In genomic region chr18:48837676-48838075, GRCh38 we compare ENCODE assay signal across 21 cellular contexts.
A peak's percentile ranks its signal among the peaks of the same experiment; 100 is the strongest.
DNase-seq lines count a peak whose midpoint lies in the region; ATAC-seq, FAIRE-seq and TF ChIP-seq lines count a peak whose summit lies in the region.
"Had no signal": no experiment of that assay in that cellular context is flagged by ENCODE, and none has a peak within 500 bp of the region (broad histone marks: within the 10 kb centered on the region; RNA-seq: fewer than 3 reads in every experiment).

No MANE protein-coding gene starts in this region.

- peak in 1 of 5 donors; percentile 17 for DNase-seq in CD8-positive, alpha-beta memory T cell
- DNase-seq in astrocyte (ENCODE audit: low read depth) (no peak), neuronal stem cell (ENCODE audit: low spot score) (no peak), Peyer's patch (no peak), GM19240 (ENCODE audit: insufficient read length, low spot score) (no peak)
- DNase-seq: activated gamma-delta T cell; AML-193; anterior cingulate cortex; GF-D8; islet precursor cell; KG1; NCI-H2029; NCI-H446; SHP77 treated with DMSO at 0.1 percent for 48 hours; stimulated activated naive CD8-positive, alpha-beta T cell treated with anti-CD3 and anti-CD28 coated beads, Interleukin-15, amount 100 ng/mL, for 72 hours; T1000 had no signal

- ATAC-seq in GM18517 (IDR thresholded peaks at IDR 0.05; ENCODE audit: unreplicated experiment), result no peak
- ATAC-seq: activated CD4-positive, CD25-positive, alpha-beta regulatory T cell treated with anti-CD3 and anti-CD28 coated beads, Interleukin-2, amount 50 U/mL, for 24 hours; GM12878; stimulated activated naive CD8-positive, alpha-beta T cell treated with anti-CD3 and anti-CD28 coated beads, Interleukin-15, amount 100 ng/mL, for 72 hours had no signal

- H3K9me3 Mint-ChIP-seq in CD8-positive, alpha-beta memory T cell, result no peaks in the 10 kb centered on the region
- peaks cover 2% of the 10 kb centered on the region for H3K9me3 Mint-ChIP-seq in astrocyte (ENCODE audit: unreplicated experiment)
- H3K9me3 Mint-ChIP-seq: stimulated activated naive CD8-positive, alpha-beta T cell treated with anti-CD3 and anti-CD28 coated beads, Interleukin-15, amount 100 ng/mL, for 72 hours had no signal

- no peak overlapping the region for H2AK5ac ChIP-seq in neuronal stem cell (ENCODE audit: low read depth, low read length)

- no peak overlapping the region for H3K4ac ChIP-seq in neuronal stem cell (ENCODE audit: low read length)

- CTCF ChIA-PET in CD8-positive, alpha-beta memory T cell (lab: Charles Lee), result no interaction called here

- no peak for TF ChIP-seq POLR2A in Peyer's patch (IDR thresholded peaks at IDR 0.05)

- H4K20me1 ChIP-seq in BLaER1, result no peaks in the 10 kb centered on the region
- no peaks in the 10 kb centered on the region for H4K20me1 ChIP-seq in astrocyte (ENCODE audit: insufficient read depth, low read length)

- H3K27ac Mint-ChIP-seq in CD8-positive, alpha-beta memory T cell, result peak overlapping the region in 7 of 8 donors; percentile 60 to 98 (median 93)
- peak overlapping the region; percentile 47 for H3K27ac Mint-ChIP-seq in astrocyte (ENCODE audit: unreplicated experiment)

- peak overlapping the region in 3 of 7 donors; percentile 33 to 65 (median 59) for H3K4me3 Mint-ChIP-seq in CD8-positive, alpha-beta memory T cell
- no peak overlapping the region for H3K4me3 Mint-ChIP-seq in astrocyte (ENCODE audit: unreplicated experiment)
- H3K4me3 Mint-ChIP-seq: stimulated activated naive CD8-positive, alpha-beta T cell treated with anti-CD3 and anti-CD28 coated beads, Interleukin-15, amount 100 ng/mL, for 72 hours had no signal

- H3K4me2 ChIP-seq in BLaER1, result peak overlapping the region; percentile 94
- H3K4me2 ChIP-seq in astrocyte (ENCODE audit: low read length), result no peak overlapping the region
- H3K4me2 ChIP-seq in neuronal stem cell (ENCODE audit: insufficient read depth, low read length, poor library complexity, severe bottlenecking), result no peak overlapping the region

- H3K27me3 ChIP-seq in BLaER1 (no peaks in the 10 kb centered on the region), astrocyte (ENCODE audit: insufficient read depth, low read length) (no peaks in the 10 kb centered on the region), neuronal stem cell (ENCODE audit: control insufficient read depth in 3 of 3, insufficient read depth in 3 of 3, low read depth in 1 of 3, low read length in 3 of 3) (no peaks in the 10 kb centered on the region), Peyer's patch (no peaks in the 10 kb centered on the region)
- H3K27me3 ChIP-seq in CD8-positive, alpha-beta memory T cell (ENCODE audit: insufficient read depth, low read length, poor library complexity, severe bottlenecking), result no peaks in the 10 kb centered on the region

- H2BK120ac ChIP-seq in neuronal stem cell (ENCODE audit: low read depth, low read length), result no peak overlapping the region

- H3K4me1 ChIP-seq in BLaER1, result peaks cover 100% of the 10 kb centered on the region
- H3K4me1 ChIP-seq in CD8-positive, alpha-beta memory T cell (ENCODE audit: insufficient read depth, low read length), result peaks cover 96% of the 10 kb centered on the region
- H3K4me1 ChIP-seq in astrocyte (ENCODE audit: insufficient read depth, low read length), result peaks cover 62% of the 10 kb centered on the region
- H3K4me1 ChIP-seq in neuronal stem cell (ENCODE audit: control insufficient read depth in 2 of 2, insufficient read depth in 1 of 2, low read depth in 1 of 2, low read length in 2 of 2), result peaks cover 16 to 25% of the 10 kb centered on the region in 2 donors
- peaks cover 6 to 25% (median 18%) of the 10 kb centered on the region in 4 donors for H3K4me1 ChIP-seq in Peyer's patch

- H3K4me3 ChIP-seq in BLaER1, result 0 out of 2 replicates have a peak overlapping the region, but pooled peaks have one; percentile 23
- H3K4me3 ChIP-seq in CD8-positive, alpha-beta memory T cell (ENCODE audit: low read length), result no peak overlapping the region
- H3K4me3 ChIP-seq in astrocyte (ENCODE audit: insufficient read depth, low read depth, low read length), result no peak overlapping the region
- no peak overlapping the region for H3K4me3 ChIP-seq in neuronal stem cell (ENCODE audit: low read length in 2 of 2)
- no peak overlapping the region for H3K4me3 ChIP-seq in Peyer's patch
- H3K4me3 ChIP-seq: GM12878 had no signal

- no peaks in the 10 kb centered on the region for H3K79me1 ChIP-seq in neuronal stem cell (ENCODE audit: low read depth, low read length)

- H3K36me3 ChIP-seq in BLaER1 (no peaks in the 10 kb centered on the region), astrocyte (ENCODE audit: insufficient read depth, low read length) (no peaks in the 10 kb centered on the region), neuronal stem cell (replicated peaks in 1 of 2; ENCODE audit: control insufficient read depth in 2 of 2, insufficient read depth in 2 of 2, low read length in 2 of 2) (no peaks in the 10 kb centered on the region), Peyer's patch (no peaks in the 10 kb centered on the region)
- H3K36me3 ChIP-seq in CD8-positive, alpha-beta memory T cell (ENCODE audit: insufficient read depth, low read length), result no peaks in the 10 kb centered on the region

- TF ChIP-seq CTCF in astrocyte (IDR thresholded peaks at IDR 0.05; ENCODE audit: insufficient read depth, low read depth, low read length) (no peak), Peyer's patch (IDR thresholded peaks at IDR 0.05) (no peak)

- H2BK5ac ChIP-seq in neuronal stem cell (ENCODE audit: low read length), result no peak overlapping the region

- no peak overlapping the region for H3K14ac ChIP-seq in neuronal stem cell (ENCODE audit: low read length)

- H3K18ac ChIP-seq in neuronal stem cell (ENCODE audit: low read length), result peak overlapping the region; percentile 58

- H3K27ac ChIP-seq in BLaER1 (peak overlapping the region; percentile 54; the same call in 1 of the 2 replicates), astrocyte (ENCODE audit: low read depth, low read length) (no peak overlapping the region), neuronal stem cell (replicated peaks; ENCODE audit: low read length) (no peak overlapping the region), Peyer's patch (peak overlapping the region in 1 of 4 donors; percentile 28)
- no peak overlapping the region for H3K27ac ChIP-seq in CD8-positive, alpha-beta memory T cell (ENCODE audit: low read depth, low read length)

- H2AFZ ChIP-seq in astrocyte (ENCODE audit: low read depth, low read length), result no peak overlapping the region
- no peak overlapping the region for H2AFZ ChIP-seq in neuronal stem cell (ENCODE audit: low read length)

- peak overlapping the region; percentile 49 for H3K9ac ChIP-seq in BLaER1
- H3K9ac ChIP-seq in astrocyte (ENCODE audit: low read length), result no peak overlapping the region
- H3K9ac ChIP-seq in neuronal stem cell (ENCODE audit: low read depth, low read length, poor library complexity), result no peak overlapping the region

- H3K36me3 Mint-ChIP-seq in CD8-positive, alpha-beta memory T cell, result no peaks in the 10 kb centered on the region
- peaks cover 13% of the 10 kb centered on the region for H3K36me3 Mint-ChIP-seq in astrocyte (ENCODE audit: low read depth, unreplicated experiment)

- no peak overlapping the region for H4K91ac ChIP-seq in neuronal stem cell (ENCODE audit: low read depth, low read length, poor library complexity)

- FAIRE-seq in astrocyte (lab: Jason Lieb, UNC), result no peak
- FAIRE-seq: GM12878, urothelium cell line had no signal

- H3K23ac ChIP-seq in neuronal stem cell (ENCODE audit: low read depth, low read length, poor library complexity), result no peak overlapping the region

- no peaks in the 10 kb centered on the region for H3K79me2 ChIP-seq in astrocyte (ENCODE audit: insufficient read depth, low read length)

- POLR2A ChIA-PET in CD8-positive, alpha-beta memory T cell (lab: Charles Lee), result no interaction called here

- no peak overlapping the region for H2BK12ac ChIP-seq in neuronal stem cell (ENCODE audit: low read length)

- no CpG with 5 or more reads among the region's 3 CpGs for WGBS in neuronal stem cell (ENCODE audit: extremely low coverage in 2 of 2, insufficient read length in 2 of 2, insufficient replicate concordance in 1 of 2), 2 donors

- H3K9me3 ChIP-seq in BLaER1 (no peaks in the 10 kb centered on the region), astrocyte (ENCODE audit: insufficient read depth, low read depth, low read length) (no peaks in the 10 kb centered on the region), neuronal stem cell (replicated peaks in 1 of 2; ENCODE audit: control insufficient read depth in 2 of 2, insufficient read depth in 1 of 2, low read depth in 1 of 2, low read length in 2 of 2) (no peaks in the 10 kb centered on the region), Peyer's patch (no peaks in the 10 kb centered on the region)
- H3K9me3 ChIP-seq in CD8-positive, alpha-beta memory T cell (ENCODE audit: low read length), result no peaks in the 10 kb centered on the region

- no peak overlapping the region for H2BK15ac ChIP-seq in neuronal stem cell (ENCODE audit: low read length)

- H3K4me1 Mint-ChIP-seq in CD8-positive, alpha-beta memory T cell, result peaks cover 81 to 100% (median 93%) of the 10 kb centered on the region in 3 donors
- peaks cover 70% of the 10 kb centered on the region for H3K4me1 Mint-ChIP-seq in astrocyte (ENCODE audit: low read depth, unreplicated experiment)

- no peak overlapping the region for H4K8ac ChIP-seq in neuronal stem cell (ENCODE audit: low read depth, low read length)

- peaks cover 0 to 2% of the 10 kb centered on the region in 2 donors for H3K27me3 Mint-ChIP-seq in CD8-positive, alpha-beta memory T cell
- no peaks in the 10 kb centered on the region for H3K27me3 Mint-ChIP-seq in astrocyte (ENCODE audit: low read depth, unreplicated experiment)
- H3K27me3 Mint-ChIP-seq: stimulated activated naive CD8-positive, alpha-beta T cell treated with anti-CD3 and anti-CD28 coated beads, Interleukin-15, amount 100 ng/mL, for 72 hours had no signal
